18 cellular contexts compared by ENCODE assay signal in the genomic region with DNA sequence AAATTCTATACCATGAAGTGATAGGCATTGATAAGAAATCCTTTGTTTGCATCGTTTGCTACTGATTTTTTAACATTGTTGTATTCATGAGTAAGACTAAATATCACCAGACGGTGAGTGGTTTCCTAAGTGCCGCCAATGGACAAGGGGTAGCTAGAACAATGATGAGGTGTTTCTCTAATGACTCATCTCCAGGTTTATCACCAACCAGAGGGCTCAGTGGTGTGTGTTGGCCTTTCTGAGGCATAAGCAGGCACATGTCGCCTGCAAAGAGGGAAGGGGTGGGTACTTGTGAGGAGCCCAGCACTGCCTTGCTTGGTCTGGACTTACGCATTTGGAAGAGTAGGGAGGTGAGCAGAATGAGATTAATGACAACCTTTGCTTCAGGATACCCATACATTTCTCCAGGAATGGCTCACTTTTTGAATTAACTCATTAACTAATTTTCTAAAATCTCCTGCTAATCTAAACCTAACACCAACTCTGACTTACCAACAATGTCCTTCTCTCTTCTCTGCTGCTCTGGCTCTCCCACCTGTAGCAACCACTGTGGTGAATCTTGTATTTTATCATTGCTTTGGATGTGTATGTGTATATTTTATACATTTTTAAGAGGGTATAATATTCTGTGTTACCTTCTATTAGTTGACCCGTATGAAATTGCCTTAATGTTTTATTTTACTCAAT.
A peak's percentile ranks its signal among the peaks of the same experiment; 100 is the strongest.
DNase-seq lines count a peak whose midpoint lies in the region; ATAC-seq, FAIRE-seq and TF ChIP-seq lines count a peak whose summit lies in the region.
"Had no signal": no experiment of that assay in that cellular context is flagged by ENCODE, and none has a peak within 500 bp of the region (broad histone marks: within the 10 kb centered on the region; RNA-seq: fewer than 3 reads in every experiment).

No MANE protein-coding gene starts in this region.

- FAIRE-seq in endothelial cell of umbilical vein (lab: Jason Lieb, UNC) = peak; percentile 55
- FAIRE-seq: frontal cortex, GM12878 had no signal

- DNase-seq in ELR (ENCODE audit: low read depth) = peak; percentile 3
- DNase-seq in NCI-H2029 treated with DMSO at 0.1 percent for 48 hours (lab: John Stamatoyannopoulos, UW) = peak; percentile 8
- DNase-seq in endothelial cell of umbilical vein (ENCODE audit: low read depth, low spot score) = peak; percentile 30
- peak; percentile 23 for DNase-seq in mucosa of gallbladder (ENCODE audit: low spot score)
- DNase-seq in activated CD4-positive, alpha-beta T cell treated with anti-CD3 and anti-CD28 coated beads, Interleukin-2, amount 50 U/mL, for 4 hours = no peak
- DNase-seq in NCI-H1105 (lab: John Stamatoyannopoulos, UW) = no peak
- DNase-seq: activated CD8-positive, alpha-beta T cell treated with anti-CD3 and anti-CD28 coated beads for 36 hours; activated effector memory CD4-positive, alpha-beta T cell treated with Interleukin-2 at 50 U/mL for 16 hours; effector CD4-positive, alpha-beta T cell; naive thymus-derived CD4-positive, alpha-beta T cell; NCI-H1417; NCI-H526 treated with DMSO at 0.1 percent for 48 hours; Right ventricle myocardium superior had no signal

- no peak overlapping the region for H3K4me3 ChIP-seq in endothelial cell of umbilical vein (replicated peaks in 1 of 3; ENCODE audit: insufficient read depth in 1 of 3, low read depth in 1 of 3, low read length in 3 of 3)
- H3K4me3 ChIP-seq: ascending aorta, GM12878 had no signal

- dilution Hi-C loops in endothelial cell of umbilical vein (cut with MboI; ENCODE audit: extremely low pct_ligation_motif_present, low sequenced_read_pairs) = no loop called here

- peak overlapping the region; percentile 98 for H3K27ac ChIP-seq in endothelial cell of umbilical vein (ENCODE audit: insufficient read depth, low read depth, low read length)
- H3K27ac ChIP-seq: ascending aorta had no signal

- H4K20me1 ChIP-seq in endothelial cell of umbilical vein (replicated peaks; ENCODE audit: control insufficient read depth, extremely low read depth, insufficient read depth, low read length) = no peaks in the 10 kb centered on the region

- CTCF ChIA-PET in endothelial cell of umbilical vein (lab: Charles Lee) = no interaction called here

- H3K79me2 ChIP-seq in endothelial cell of umbilical vein (ENCODE audit: control insufficient read depth, insufficient read depth, low read length) = no peaks in the 10 kb centered on the region

- BruUV-seq in endothelial cell of umbilical vein (replicated peaks; lab: Mats Ljungman, UMichigan) = no TSS peak

- intact Hi-C loops in endothelial cell of umbilical vein (cut with micrococcal nuclease) = loop anchor here (5.0 to 10.0 kb wide), 2 partner anchors 97 to 881 kb away; partner anchors contain the start of gene WAPL

- TF ChIP-seq CTCF in endothelial cell of umbilical vein (IDR thresholded peaks at IDR 0.05; ENCODE audit: extremely low read depth in 1 of 2, insufficient read depth in 1 of 2, low read depth in 1 of 2, low read length in 2 of 2) = no peak

- ATAC-seq in GM19395 (IDR thresholded peaks at IDR 0.05; ENCODE audit: unreplicated experiment) = no peak
- no peak for ATAC-seq in HG03442 (IDR thresholded peaks at IDR 0.05; ENCODE audit: unreplicated experiment)
- ATAC-seq: activated CD8-positive, alpha-beta T cell treated with anti-CD3 and anti-CD28 coated beads for 36 hours; GM12878; naive thymus-derived CD4-positive, alpha-beta T cell had no signal

- H3K4me1 ChIP-seq in endothelial cell of umbilical vein (ENCODE audit: control insufficient read depth, extremely low read depth, insufficient read depth, low read length) = peaks cover 44% of the 10 kb centered on the region
- H3K4me1 ChIP-seq: ascending aorta had no signal

- peak overlapping the region; percentile 79 for H3K4me2 ChIP-seq in endothelial cell of umbilical vein (ENCODE audit: insufficient read depth, low read length)

- no peaks in the 10 kb centered on the region for H3K9me3 ChIP-seq in endothelial cell of umbilical vein (replicated peaks; ENCODE audit: control insufficient read depth, insufficient read depth, low read length)
- H3K9me3 ChIP-seq: ascending aorta had no signal

- H3K27me3 ChIP-seq in endothelial cell of umbilical vein (ENCODE audit: control insufficient read depth in 2 of 2, insufficient read depth in 2 of 2, low read length in 2 of 2) = no peaks in the 10 kb centered on the region
- H3K27me3 ChIP-seq: ascending aorta had no signal

- POLR2A ChIA-PET in endothelial cell of umbilical vein (lab: Charles Lee) = no interaction called here

- no peaks in the 10 kb centered on the region for H3K36me3 ChIP-seq in endothelial cell of umbilical vein (ENCODE audit: control insufficient read depth in 2 of 2, extremely low read depth in 1 of 2, insufficient read depth in 2 of 2, low read length in 2 of 2)
- H3K36me3 ChIP-seq: ascending aorta had no signal

- peak overlapping the region; percentile 53 for H3K9ac ChIP-seq in endothelial cell of umbilical vein (replicated peaks; ENCODE audit: extremely low read depth, insufficient read depth, low read length)

- no peaks in the 10 kb centered on the region for H3K9me1 ChIP-seq in endothelial cell of umbilical vein (replicated peaks; ENCODE audit: control insufficient read depth, extremely low read depth, insufficient read depth, low read length)

- no peak overlapping the region for H2AFZ ChIP-seq in endothelial cell of umbilical vein (ENCODE audit: low read depth, low read length)

- no peak for TF ChIP-seq POLR2A in endothelial cell of umbilical vein (IDR thresholded peaks at IDR 0.05; ENCODE audit: low read depth, low read length)

TF ChIP-seq in endothelial cell of umbilical vein, 7 proteins besides CTCF, POLR2A, EP300 and RAD21:
- TF ChIP-seq MYC (IDR thresholded peaks at IDR 0.05; ENCODE audit: low read depth, low read length) (no peak), JUN (IDR thresholded peaks at IDR 0.05; ENCODE audit: borderline replicate concordance, insufficient read depth, insufficient read length, low read depth) (peak; percentile 79), FOS (IDR thresholded peaks at IDR 0.05; ENCODE audit: borderline replicate concordance, insufficient read depth, low read length) (peak; percentile 85), EZH2 (IDR thresholded peaks at IDR 0.05; ENCODE audit: borderline replicate concordance, low read depth, low read length, severe bottlenecking) (no peak), POLR2AphosphoS5 (IDR thresholded peaks at IDR 0.05; ENCODE audit: insufficient read depth, low read depth, low read length) (peak; percentile 36), GATA2 (IDR thresholded peaks at IDR 0.05; ENCODE audit: insufficient read depth, insufficient read length, low read depth, low read length) (peak; percentile 55), MAX (IDR thresholded peaks at IDR 0.05; ENCODE audit: insufficient read depth, insufficient read length) (no peak)

Comparison
In these comparisons a context has a peak if more than half of its experiments do, and no peak if none do; other contexts are left out.
1. DNase-seq: peak in ELR (single experiment), NCI-H2029 treated with DMSO at 0.1 percent for 48 hours (single experiment), endothelial cell of umbilical vein (single experiment) and mucosa of gallbladder (single experiment); none in activated CD4-positive, alpha-beta T cell treated with anti-CD3 and anti-CD28 coated beads, Interleukin-2, amount 50 U/mL, for 4 hours (0 of 2) and NCI-H1105 (single experiment).